Comparison of ENCODE assay signal across 1 cellular context in genomic region chr11:100525635-100526034, GRCh38.
TF ChIP-seq lines count a peak whose summit lies in the region.

No MANE protein-coding gene starts in this region.

TF ChIP-seq in GM23338, 12 proteins besides CTCF, POLR2A, EP300 and RAD21 (continued from another document):
- no peak for TF ChIP-seq ZNF462 (CRISPR knock-in tag; IDR thresholded peaks at IDR 0.05)
- no peak for TF ChIP-seq POLR2AphosphoS5 (IDR thresholded peaks at IDR 0.05; ENCODE audit: low read depth)
- no peak for TF ChIP-seq EZH2phosphoT487 (IDR thresholded peaks at IDR 0.05; ENCODE audit: unreplicated experiment)
- no peak for TF ChIP-seq STAT1 (IDR thresholded peaks at IDR 0.05; ENCODE audit: unreplicated experiment)
- TF ChIP-seq CREB1 (CRISPR knock-in tag; IDR thresholded peaks at IDR 0.05; ENCODE audit: low read depth) = no peak
- no peak for TF ChIP-seq ZNF114 (CRISPR knock-in tag; IDR thresholded peaks at IDR 0.05)
- TF ChIP-seq NANOG (IDR thresholded peaks at IDR 0.05; ENCODE audit: borderline replicate concordance) = no peak
- no peak for TF ChIP-seq ZNF331 (CRISPR knock-in tag; IDR thresholded peaks at IDR 0.05; ENCODE audit: low read depth)
- no peak for TF ChIP-seq EZH2 (IDR thresholded peaks at IDR 0.05; ENCODE audit: low read depth, unreplicated experiment)
